In the genomic region with DNA sequence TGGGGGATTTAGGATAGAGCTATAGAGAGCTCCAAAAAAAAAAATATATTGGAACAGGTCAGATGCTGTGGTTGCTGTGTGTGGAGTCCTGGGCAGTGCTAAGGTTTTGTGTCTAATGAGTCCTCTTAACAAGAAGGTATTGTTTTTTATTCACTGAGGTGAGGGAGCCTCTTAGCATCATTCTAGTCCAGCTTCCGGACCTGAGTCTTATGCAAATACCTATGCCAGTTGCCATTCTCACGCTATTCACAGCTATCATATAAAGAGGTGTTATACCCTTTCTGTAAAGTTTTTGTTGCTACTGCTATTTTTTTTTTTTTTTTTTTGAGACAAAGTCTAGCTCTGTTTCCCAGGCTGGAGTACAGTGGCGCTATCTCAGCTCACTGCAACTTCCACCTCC, we compare ENCODE assay signal across 21 cellular contexts. TPM values are rescaled to one million over a fixed set of nuclear protein-coding genes. Genes with fewer than 3 reads are reported as not detected.
DNase-seq lines count a peak whose midpoint lies in the region; ATAC-seq and TF ChIP-seq lines count a peak whose summit lies in the region.
"Had no signal": no experiment of that assay in that cellular context is flagged by ENCODE, and none has a peak within 500 bp of the region (broad histone marks: within the 10 kb centered on the region; RNA-seq: fewer than 3 reads in every experiment).

No MANE protein-coding gene starts in this region.

- DNase-seq in Calu3 (no peak), GM23338 (ENCODE audit: low spot score) (no peak), SK-MEL-5 (ENCODE audit: low read depth, low spot score) (peak; percentile 38), NCI-H2081 treated with DMSO at 0.1 percent for 48 hours (lab: John Stamatoyannopoulos, UW) (no peak), NCI-H510A (lab: John Stamatoyannopoulos, UW) (no peak), brain microvascular endothelial cell (no peak)
- DNase-seq: activated CD4-positive, alpha-beta T cell treated with anti-CD3 and anti-CD28 coated beads for 4 hours; foreskin keratinocyte; NCI-H1048; NCI-H2029 treated with DMSO at 0.1 percent for 48 hours; nucleus accumbens; SHP77 treated with DMSO at 0.1 percent for 48 hours; T-helper 9 cell; thyroid gland had no signal

- H2AFZ ChIP-seq in GM23338 = no peak overlapping the region

- BruUV-seq in Calu3 (replicated peaks; lab: Mats Ljungman, UMichigan) = no TSS peak

- H3K4me1 ChIP-seq in GM23338 (ENCODE audit: insufficient read depth) (no peaks in the 10 kb centered on the region; the same call in 1 of the 2 replicates), iPS-15b (ENCODE audit: control insufficient read depth, insufficient read depth, low read length) (no peaks in the 10 kb centered on the region)
- H3K4me1 ChIP-seq: foreskin keratinocyte, thyroid gland had no signal

- H3K9me2 ChIP-seq in GM23338 (ENCODE audit: insufficient read depth) = no peaks in the 10 kb centered on the region

- CTCF ChIA-PET in Calu3 (lab: Charles Lee) = interaction anchor here (0.6 kb wide), 1 partner anchor 479 kb away, joined by 3 read pairs; no protein-coding TSS in a partner anchor

- no peaks in the 10 kb centered on the region for H3K9me3 ChIP-seq in iPS-15b (ENCODE audit: control insufficient read depth, insufficient read depth, low read length)
- H3K9me3 ChIP-seq: thyroid gland had no signal

- ATAC-seq in GM23338 = no peak
- no peak for ATAC-seq in HG03457 (IDR thresholded peaks at IDR 0.05; ENCODE audit: unreplicated experiment)
- ATAC-seq: foreskin keratinocyte; stimulated activated memory B cell treated with anti-CD40 and anti-IgM and Interleukin-4, amounts not matched to agents 10 μg/mL and 1 μg/mL and 100 μg/mL, for 72 hours had no signal

- no peaks in the 10 kb centered on the region for H3K27me3 ChIP-seq in GM23338 (ENCODE audit: insufficient read depth)
- no peaks in the 10 kb centered on the region for H3K27me3 ChIP-seq in iPS-15b (ENCODE audit: control insufficient read depth, insufficient read depth, low read length)
- H3K27me3 ChIP-seq in brain microvascular endothelial cell (replicated peaks) = no peaks in the 10 kb centered on the region
- H3K27me3 ChIP-seq: foreskin keratinocyte, thyroid gland had no signal

- H3K9me3 Mint-ChIP-seq in Calu3 (ENCODE audit: low read depth, unreplicated experiment) (no peaks in the 10 kb centered on the region), GM23338 (peaks cover 31% of the 10 kb centered on the region)
- H3K9me3 Mint-ChIP-seq: dendritic cell treated with granulocyte-macrophage colony-stimulating factor and Interleukin-4, amounts not matched to agents 40 ng/mL and 50 ng/mL, for 4 days; stimulated activated memory B cell treated with anti-CD40 and anti-IgM and Interleukin-4, amounts not matched to agents 10 μg/mL and 1 μg/mL and 100 μg/mL, for 72 hours had no signal

- no peaks in the 10 kb centered on the region for H3K27me3 Mint-ChIP-seq in Calu3 (ENCODE audit: unreplicated experiment)
- peaks cover 5% of the 10 kb centered on the region for H3K27me3 Mint-ChIP-seq in GM23338 (ENCODE audit: insufficient read depth, low read depth, poor library complexity)
- H3K27me3 Mint-ChIP-seq: stimulated activated memory B cell treated with anti-CD40 and anti-IgM and Interleukin-4, amounts not matched to agents 10 μg/mL and 1 μg/mL and 100 μg/mL, for 72 hours had no signal

- H3K27ac Mint-ChIP-seq in Calu3 (ENCODE audit: unreplicated experiment) = no peak overlapping the region
- no peak overlapping the region for H3K27ac Mint-ChIP-seq in GM23338
- H3K27ac Mint-ChIP-seq: activated naive CD8-positive, alpha-beta T cell; stimulated activated memory B cell treated with anti-CD40 and anti-IgM and Interleukin-4, amounts not matched to agents 10 μg/mL and 1 μg/mL and 100 μg/mL, for 72 hours had no signal

- H3K36me3 Mint-ChIP-seq in Calu3 (ENCODE audit: insufficient read depth, unreplicated experiment) = peaks cover 31% of the 10 kb centered on the region
- H3K36me3 Mint-ChIP-seq in GM23338 (ENCODE audit: low read depth) = peaks cover 2% of the 10 kb centered on the region; the same call in 1 of the 3 replicates

- H3K36me3 ChIP-seq in GM23338 (ENCODE audit: insufficient read depth) = peaks cover 3% of the 10 kb centered on the region; the same call in 1 of the 2 replicates
- peaks cover 12% of the 10 kb centered on the region for H3K36me3 ChIP-seq in iPS-15b (ENCODE audit: control insufficient read depth, insufficient read depth, low read length)
- no peaks in the 10 kb centered on the region for H3K36me3 ChIP-seq in brain microvascular endothelial cell (replicated peaks)
- H3K36me3 ChIP-seq: thyroid gland had no signal

- H3K4me3 Mint-ChIP-seq in Calu3 (ENCODE audit: low read depth, unreplicated experiment) (peak overlapping the region; percentile 75), GM23338 (no peak overlapping the region)
- H3K4me3 Mint-ChIP-seq: activated naive CD8-positive, alpha-beta T cell; dendritic cell treated with granulocyte-macrophage colony-stimulating factor and Interleukin-4, amounts not matched to agents 40 ng/mL and 50 ng/mL, for 4 days had no signal

- no peaks in the 10 kb centered on the region; the same call in 1 of the 2 replicates for H4K20me1 ChIP-seq in GM23338 (replicated peaks; ENCODE audit: insufficient read depth)

- H3K4me1 Mint-ChIP-seq in Calu3 (ENCODE audit: low read depth, unreplicated experiment) (no peaks in the 10 kb centered on the region), GM23338 (no peaks in the 10 kb centered on the region)

- in situ Hi-C loops in SK-MEL-5 (cut with HindIII; ENCODE audit: low pct_unique_long_range_greater_than_20kb, low sequenced_read_pairs) = no loop called here
- in situ Hi-C loops in brain microvascular endothelial cell (cut with HindIII; ENCODE audit: low pct_ligation_motif_present, low sequenced_read_pairs) = no loop called here

- H3K9ac ChIP-seq in iPS-15b (ENCODE audit: low read depth, low read length) = no peak overlapping the region

- TF ChIP-seq CTCF in Calu3 (IDR thresholded peaks at IDR 0.05; ENCODE audit: unreplicated experiment) (no peak), GM23338 (conservative IDR thresholded peaks at IDR 0.05; ENCODE audit: low read depth in 2 of 2) (no peak), brain microvascular endothelial cell (IDR thresholded peaks at IDR 0.05; ENCODE audit: low read depth, low read length, missing control alignments) (no peak)

- peak overlapping the region; percentile 81 for H3K4me2 ChIP-seq in GM23338

- peaks cover 17% of the 10 kb centered on the region for H3K79me2 ChIP-seq in GM23338 (replicated peaks; ENCODE audit: insufficient read depth)

- H3K27ac ChIP-seq in GM23338 (ENCODE audit: low read depth) (no peak overlapping the region), brain microvascular endothelial cell (no peak overlapping the region)
- H3K27ac ChIP-seq: foreskin keratinocyte, thyroid gland had no signal

- intact Hi-C loops in Calu3 (cut with micrococcal nuclease; ENCODE audit: unreplicated experiment) = no loop called here

- H3F3A ChIP-seq in GM23338 (replicated peaks; ENCODE audit: low read depth) = no peaks in the 10 kb centered on the region

- peak overlapping the region; percentile 63 for H3K4me3 ChIP-seq in GM23338
- peak overlapping the region; percentile 66 for H3K4me3 ChIP-seq in iPS-15b (ENCODE audit: low read depth, low read length)
- no peak overlapping the region for H3K4me3 ChIP-seq in brain microvascular endothelial cell (ENCODE audit: low read depth, low read length)
- H3K4me3 ChIP-seq: thyroid gland had no signal

TF ChIP-seq in GM23338, 12 proteins besides CTCF, POLR2A, EP300 and RAD21 (continues in another document):
- TF ChIP-seq EZH2 (IDR thresholded peaks at IDR 0.05; ENCODE audit: low read depth, unreplicated experiment) = no peak
- TF ChIP-seq ZNF331 (CRISPR knock-in tag; IDR thresholded peaks at IDR 0.05; ENCODE audit: low read depth) = no peak
- TF ChIP-seq CREB1 (CRISPR knock-in tag; IDR thresholded peaks at IDR 0.05; ENCODE audit: low read depth) = no peak
- TF ChIP-seq, protein P1, sequence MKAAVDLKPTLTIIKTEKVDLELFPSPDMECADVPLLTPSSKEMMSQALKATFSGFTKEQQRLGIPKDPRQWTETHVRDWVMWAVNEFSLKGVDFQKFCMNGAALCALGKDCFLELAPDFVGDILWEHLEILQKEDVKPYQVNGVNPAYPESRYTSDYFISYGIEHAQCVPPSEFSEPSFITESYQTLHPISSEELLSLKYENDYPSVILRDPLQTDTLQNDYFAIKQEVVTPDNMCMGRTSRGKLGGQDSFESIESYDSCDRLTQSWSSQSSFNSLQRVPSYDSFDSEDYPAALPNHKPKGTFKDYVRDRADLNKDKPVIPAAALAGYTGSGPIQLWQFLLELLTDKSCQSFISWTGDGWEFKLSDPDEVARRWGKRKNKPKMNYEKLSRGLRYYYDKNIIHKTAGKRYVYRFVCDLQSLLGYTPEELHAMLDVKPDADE (IDR thresholded peaks at IDR 0.05) = no peak
- no peak for TF ChIP-seq ZNF114 (CRISPR knock-in tag; IDR thresholded peaks at IDR 0.05)
- no peak for TF ChIP-seq JUNB (IDR thresholded peaks at IDR 0.05; ENCODE audit: unreplicated experiment)
- TF ChIP-seq NANOG (IDR thresholded peaks at IDR 0.05; ENCODE audit: borderline replicate concordance) = no peak
- TF ChIP-seq POLR2AphosphoS5 (IDR thresholded peaks at IDR 0.05; ENCODE audit: low read depth) = no peak

RNA-seq across cellular contexts. Expression of a gene that starts 1.4 kb away (rescaled TPM):
- total RNA-seq in Calu3 (2022) = 100 and 111 TPM in 2 replicates
- 126 and 128 TPM in 2 replicates for total RNA-seq in GM23338 (2014; rRNA removed; shearing (Covaris generic))
- 51.7 and 54.8 TPM in 2 replicates for polyA plus RNA-seq in GM23338 (2016; fragmentation: Nextera tagmentation; extraction: Ambion mirVana)
- not detected in 2 replicates for total RNA-seq in SK-MEL-5 (2014; rRNA removed; shearing (Covaris generic))
- 0.05 TPM in 1 of 2 replicates, not detected in the other for polyA plus RNA-seq in SK-MEL-5 (2015; cell fraction: cytosol; rRNA removed)
- 1.0 TPM in 1 of 2 replicates, not detected in the other for polyA plus RNA-seq in SK-MEL-5 (2015; cell fraction: nucleus; rRNA removed)
- total RNA-seq: NCI-H460 had no signal
- polyA plus RNA-seq: BJ had no signal

RNA-seq across cellular contexts. Expression of a gene that starts 20.3 kb away (rescaled TPM):
- total RNA-seq in Calu3 (2022) = not detected in 2 replicates
- 1.8 and 2.2 TPM in 2 replicates for total RNA-seq in GM23338 (2014; rRNA removed; shearing (Covaris generic))
- polyA plus RNA-seq in GM23338 (2016; fragmentation: Nextera tagmentation; extraction: Ambion mirVana) = 1.2 and 1.4 TPM in 2 replicates
- 0.08 and 0.13 TPM in 2 replicates for total RNA-seq in SK-MEL-5 (2014; rRNA removed; shearing (Covaris generic))
- polyA plus RNA-seq in SK-MEL-5 (2015; cell fraction: cytosol; rRNA removed) = not detected in 2 replicates
- polyA plus RNA-seq in SK-MEL-5 (2015; cell fraction: nucleus; rRNA removed) = not detected in 2 replicates
- total RNA-seq: foreskin keratinocyte, NCI-H460, thyroid gland had no signal
- polyA plus RNA-seq: BJ, foreskin keratinocyte had no signal

Comparison
In these comparisons a context has a peak if more than half of its experiments do, and no peak if none do; other contexts are left out.
1. RNA of a gene that starts 1.4 kb away (total RNA-seq): 126 to 128 TPM in GM23338 and 100 to 111 TPM in Calu3; not detected in SK-MEL-5; every median in the first group is over 100 times any median in the second.